ENCODE assay signal across 1 cellular context in the genomic region with DNA sequence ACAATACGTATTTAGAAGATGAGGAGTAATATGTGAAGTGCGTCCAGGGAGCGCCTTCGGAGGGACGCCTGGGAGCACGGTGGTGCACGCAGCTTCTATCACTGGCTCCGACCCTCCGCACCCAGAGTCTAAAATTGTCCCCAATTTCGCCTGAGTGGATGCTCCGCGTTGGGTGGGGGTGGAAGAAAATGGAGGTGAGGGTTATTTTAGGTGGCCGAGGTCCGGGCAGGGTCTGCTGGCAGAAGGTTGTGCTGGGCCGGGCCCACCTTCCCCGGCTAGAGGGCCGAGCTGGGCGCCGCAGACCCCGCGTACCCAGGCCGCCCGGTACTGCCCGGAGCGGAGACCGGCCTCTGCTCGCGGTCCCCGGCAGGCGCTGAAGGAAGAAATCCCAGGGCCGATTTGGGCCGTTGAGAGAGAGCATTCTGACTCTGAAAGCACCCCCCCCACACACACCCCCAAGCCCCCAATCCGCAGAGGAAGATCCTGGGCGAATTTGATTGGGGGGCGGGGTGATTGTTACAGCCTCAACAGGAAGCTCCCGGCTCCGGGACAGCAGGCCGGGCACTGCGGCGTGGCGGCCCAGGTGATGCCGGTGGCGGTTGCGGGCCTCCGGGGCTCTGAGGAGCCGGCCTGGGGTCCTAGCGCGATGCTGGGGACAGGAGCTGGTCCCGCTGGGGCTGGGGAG.
TF ChIP-seq lines count a peak whose summit lies in the region.

No MANE protein-coding gene starts in this region.

TF ChIP-seq in IMR-90, 13 proteins besides CTCF, POLR2A, EP300 and RAD21 (continued from another document):
- TF ChIP-seq, protein P1, sequence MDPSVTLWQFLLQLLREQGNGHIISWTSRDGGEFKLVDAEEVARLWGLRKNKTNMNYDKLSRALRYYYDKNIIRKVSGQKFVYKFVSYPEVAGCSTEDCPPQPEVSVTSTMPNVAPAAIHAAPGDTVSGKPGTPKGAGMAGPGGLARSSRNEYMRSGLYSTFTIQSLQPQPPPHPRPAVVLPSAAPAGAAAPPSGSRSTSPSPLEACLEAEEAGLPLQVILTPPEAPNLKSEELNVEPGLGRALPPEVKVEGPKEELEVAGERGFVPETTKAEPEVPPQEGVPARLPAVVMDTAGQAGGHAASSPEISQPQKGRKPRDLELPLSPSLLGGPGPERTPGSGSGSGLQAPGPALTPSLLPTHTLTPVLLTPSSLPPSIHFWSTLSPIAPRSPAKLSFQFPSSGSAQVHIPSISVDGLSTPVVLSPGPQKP (IDR thresholded peaks at IDR 0.05; ENCODE audit: borderline replicate concordance, low read depth, low read length) = no peak
- TF ChIP-seq BHLHE40 (IDR thresholded peaks at IDR 0.05; ENCODE audit: low read depth, low read length) (no peak), SMC3 (IDR thresholded peaks at IDR 0.05; ENCODE audit: low read depth, low read length) (no peak), MAFK (IDR thresholded peaks at IDR 0.05; ENCODE audit: low read depth, low read length) (no peak), MXI1 (IDR thresholded peaks at IDR 0.05; ENCODE audit: borderline replicate concordance, low read depth, low read length) (no peak), MAZ (IDR thresholded peaks at IDR 0.05; ENCODE audit: borderline replicate concordance, low read depth, low read length) (no peak), CEBPB (IDR thresholded peaks at IDR 0.05; ENCODE audit: low read depth, low read length) (no peak), RFX5 (IDR thresholded peaks at IDR 0.05; ENCODE audit: low read depth, low read length) (no peak), CHD1 (IDR thresholded peaks at IDR 0.05; ENCODE audit: low read depth, low read length) (no peak), NFE2L2 (IDR thresholded peaks at IDR 0.05; ENCODE audit: low read depth, low read length) (no peak), RCOR1 (IDR thresholded peaks at IDR 0.05; ENCODE audit: insufficient replicate concordance, low read length) (no peak)
- TF ChIP-seq, protein P2, sequence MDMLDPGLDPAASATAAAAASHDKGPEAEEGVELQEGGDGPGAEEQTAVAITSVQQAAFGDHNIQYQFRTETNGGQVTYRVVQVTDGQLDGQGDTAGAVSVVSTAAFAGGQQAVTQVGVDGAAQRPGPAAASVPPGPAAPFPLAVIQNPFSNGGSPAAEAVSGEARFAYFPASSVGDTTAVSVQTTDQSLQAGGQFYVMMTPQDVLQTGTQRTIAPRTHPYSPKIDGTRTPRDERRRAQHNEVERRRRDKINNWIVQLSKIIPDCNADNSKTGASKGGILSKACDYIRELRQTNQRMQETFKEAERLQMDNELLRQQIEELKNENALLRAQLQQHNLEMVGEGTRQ (IDR thresholded peaks at IDR 0.05; ENCODE audit: low read depth, low read length) = no peak
TF ChIP-seq in IMR-90: peak in this region for 0.
